1 cellular context compared by ENCODE assay signal in genomic region chr1:150185481-150185880, GRCh38.
TF ChIP-seq lines count a peak whose summit lies in the region.

No MANE protein-coding gene starts in this region.

TF ChIP-seq in IMR-90, 13 proteins besides CTCF, POLR2A, EP300 and RAD21 (continued from another document):
- TF ChIP-seq BHLHE40 (IDR thresholded peaks at IDR 0.05; ENCODE audit: low read depth, low read length) (no peak), FOS (IDR thresholded peaks at IDR 0.05; ENCODE audit: low read depth, low read length) (no peak), CHD1 (IDR thresholded peaks at IDR 0.05; ENCODE audit: low read depth, low read length) (no peak), MXI1 (IDR thresholded peaks at IDR 0.05; ENCODE audit: borderline replicate concordance, low read depth, low read length) (no peak), MAFK (IDR thresholded peaks at IDR 0.05; ENCODE audit: low read depth, low read length) (no peak), CEBPB (IDR thresholded peaks at IDR 0.05; ENCODE audit: low read depth, low read length) (no peak), NFE2L2 (IDR thresholded peaks at IDR 0.05; ENCODE audit: low read depth, low read length) (no peak)
- TF ChIP-seq, protein P1, sequence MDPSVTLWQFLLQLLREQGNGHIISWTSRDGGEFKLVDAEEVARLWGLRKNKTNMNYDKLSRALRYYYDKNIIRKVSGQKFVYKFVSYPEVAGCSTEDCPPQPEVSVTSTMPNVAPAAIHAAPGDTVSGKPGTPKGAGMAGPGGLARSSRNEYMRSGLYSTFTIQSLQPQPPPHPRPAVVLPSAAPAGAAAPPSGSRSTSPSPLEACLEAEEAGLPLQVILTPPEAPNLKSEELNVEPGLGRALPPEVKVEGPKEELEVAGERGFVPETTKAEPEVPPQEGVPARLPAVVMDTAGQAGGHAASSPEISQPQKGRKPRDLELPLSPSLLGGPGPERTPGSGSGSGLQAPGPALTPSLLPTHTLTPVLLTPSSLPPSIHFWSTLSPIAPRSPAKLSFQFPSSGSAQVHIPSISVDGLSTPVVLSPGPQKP (IDR thresholded peaks at IDR 0.05; ENCODE audit: borderline replicate concordance, low read depth, low read length): no peak
TF ChIP-seq in IMR-90: peak in this region for 0.
